Comparison of ENCODE assay signal across 8 cellular contexts in genomic region chr22:25448435-25449051, GRCh38.
DNase-seq lines count a peak whose midpoint lies in the region; ATAC-seq, FAIRE-seq and TF ChIP-seq lines count a peak whose summit lies in the region.

No MANE protein-coding gene starts in this region.

- no peaks in the 10 kb centered on the region for H4K20me1 ChIP-seq in SK-N-SH (ENCODE audit: insufficient read depth)

- no peak for TF ChIP-seq RAD21 in SK-N-SH (IDR thresholded peaks at IDR 0.05; ENCODE audit: low read length)

- H3K9me3 ChIP-seq in SK-N-SH (no peaks in the 10 kb centered on the region), mucosa of descending colon (no peaks in the 10 kb centered on the region)

- no peaks in the 10 kb centered on the region for H3K27me3 ChIP-seq in H7 (ENCODE audit: control insufficient read depth, insufficient read depth, low read length)
- no peaks in the 10 kb centered on the region for H3K27me3 ChIP-seq in SK-N-SH (ENCODE audit: insufficient read depth)

- no peak for FAIRE-seq in D721Med (lab: Jason Lieb, UNC)

- intact Hi-C loops in mucosa of descending colon (cut with DNase I, micrococcal nuclease): no loop called here

- H3K4me1 ChIP-seq in SK-N-SH (ENCODE audit: control insufficient read depth in 1 of 2, insufficient read depth in 2 of 2, low read depth in 1 of 2, low read length in 1 of 2) (peaks cover 0 to 2% of the 10 kb centered on the region in 2 experiments; a peak in 1 of 4 replicates), mucosa of descending colon (ENCODE audit: low read depth) (peaks cover 20% of the 10 kb centered on the region)

- H3K4me2 ChIP-seq in SK-N-SH: peak overlapping the region; percentile 77

- peak overlapping the region; percentile 99 for H3K4me3 Mint-ChIP-seq in endothelial cell (ENCODE audit: unreplicated experiment)

- H3K36me3 ChIP-seq in H7 (replicated peaks; ENCODE audit: control insufficient read depth, insufficient read depth, low read length): peaks cover under 1% of the 10 kb centered on the region
- H3K36me3 ChIP-seq in SK-N-SH (replicated peaks in 1 of 2; ENCODE audit: control insufficient read depth in 1 of 2, insufficient read depth in 2 of 2, low read length in 1 of 2): no peaks in the 10 kb centered on the region
- no peaks in the 10 kb centered on the region for H3K36me3 ChIP-seq in mucosa of descending colon (ENCODE audit: low read depth)

- peaks cover under 1% of the 10 kb centered on the region for H3K27me3 Mint-ChIP-seq in endothelial cell (ENCODE audit: unreplicated experiment)

- no peak for TF ChIP-seq EP300 in SK-N-SH (IDR thresholded peaks at IDR 0.05; ENCODE audit: borderline replicate concordance in 1 of 2, low read depth in 1 of 2, low read length in 1 of 2)

- H3K27ac ChIP-seq in SK-N-SH (ENCODE audit: low read depth in 2 of 2, low read length in 1 of 2): peak overlapping the region; percentile 30 to 63

- H3K79me2 ChIP-seq in SK-N-SH (ENCODE audit: insufficient read depth): peaks cover 41% of the 10 kb centered on the region

- ATAC-seq in mucosa of descending colon (peak; percentile 18), HG03139 (IDR thresholded peaks at IDR 0.05; ENCODE audit: unreplicated experiment) (no peak)

- no peaks in the 10 kb centered on the region for H3F3A ChIP-seq in SK-N-SH (replicated peaks; ENCODE audit: insufficient read depth)

- H3K36me3 Mint-ChIP-seq in endothelial cell (ENCODE audit: low read depth, unreplicated experiment): peaks cover under 1% of the 10 kb centered on the region

- CTCF ChIA-PET in SK-N-SH (lab: Yijun Ruan, JAX): interaction anchor here (1.7 kb wide), 2 partner anchors 27 to 265 kb away, joined by 4 to 6 read pairs; no protein-coding TSS in a partner anchor

- no peak overlapping the region for H3K27ac Mint-ChIP-seq in endothelial cell (ENCODE audit: unreplicated experiment)

- peak overlapping the region; percentile 75 for H3K9ac ChIP-seq in SK-N-SH

- peak overlapping the region; percentile 84 for H2AFZ ChIP-seq in SK-N-SH (ENCODE audit: low read depth)

- 2% methylated on average over 7 of the region's 16 CpGs for WGBS in SK-N-SH (ENCODE audit: low lambda C conversion rate)

- H3K9me3 Mint-ChIP-seq in endothelial cell (ENCODE audit: unreplicated experiment): no peaks in the 10 kb centered on the region

- POLR2A ChIA-PET in SK-N-SH (lab: Yijun Ruan, JAX): no interaction called here

- H3K4me1 Mint-ChIP-seq in endothelial cell (ENCODE audit: unreplicated experiment): peaks cover 9% of the 10 kb centered on the region

- no peaks in the 10 kb centered on the region for H3K9me2 ChIP-seq in SK-N-SH

- H3K4me3 ChIP-seq in H7 (ENCODE audit: insufficient read depth, low read depth, low read length): peak overlapping the region; percentile 69
- peak overlapping the region; percentile 66 to 73 for H3K4me3 ChIP-seq in SK-N-SH (ENCODE audit: low read depth in 2 of 2, low read length in 1 of 2)
- H3K4me3 ChIP-seq in mucosa of descending colon: peak overlapping the region; percentile 47

- TF ChIP-seq CTCF in SK-N-SH (IDR thresholded peaks at IDR 0.05) (no peak), endothelial cell (IDR thresholded peaks at IDR 0.05; ENCODE audit: unreplicated experiment) (no peak), mucosa of descending colon (IDR thresholded peaks at IDR 0.05) (no peak), D721Med (IDR thresholded peaks at IDR 0.05; ENCODE audit: insufficient read depth, missing control alignments) (no peak)

- DNase-seq in ELF-1 (ENCODE audit: low read depth, low spot score) (peak; percentile 35), H7 (peak; percentile 61), SK-N-SH (peak; percentile 41), endothelial cell (ENCODE audit: low spot score) (no peak), mucosa of descending colon (peak in 2 of 3 donors; percentile 16 to 40), activated gamma-delta T cell treated with Interleukin-2 at 50 U/mL for 16 hours (no peak), D721Med (ENCODE audit: insufficient read length, low spot score) (no peak)

TF ChIP-seq in SK-N-SH, 30 proteins besides CTCF, POLR2A, EP300 and RAD21:
- TF ChIP-seq NRF1 (IDR thresholded peaks at IDR 0.05; ENCODE audit: low read depth, low read length) (no peak), MXI1 (IDR thresholded peaks at IDR 0.05; ENCODE audit: low read depth, low read length) (no peak), ELF1 (IDR thresholded peaks at IDR 0.05) (no peak), RCOR1 (IDR thresholded peaks at IDR 0.05; ENCODE audit: low read length) (no peak), EZH2phosphoT487 (IDR thresholded peaks at IDR 0.05; ENCODE audit: borderline replicate concordance, low read depth) (no peak), PBX3 (IDR thresholded peaks at IDR 0.05) (no peak), FOXJ3 (CRISPR knock-in tag; IDR thresholded peaks at IDR 0.05) (no peak), MAX (IDR thresholded peaks at IDR 0.05; ENCODE audit: low read depth) (no peak), REST (IDR thresholded peaks at IDR 0.05; ENCODE audit: low read depth, low read length) (no peak), USF1 (IDR thresholded peaks at IDR 0.05; ENCODE audit: borderline replicate concordance, low read depth) (no peak), GATA2 (CRISPR knock-in tag; IDR thresholded peaks at IDR 0.05) (no peak), RXRA (IDR thresholded peaks at IDR 0.05; ENCODE audit: borderline replicate concordance, low read depth) (no peak), ZBTB33 (IDR thresholded peaks at IDR 0.05; ENCODE audit: borderline replicate concordance, low read depth) (no peak)

Comparison
In these comparisons a context has a peak if more than half of its experiments do, and no peak if none do; other contexts are left out.
1. DNase-seq: peak in ELF-1 (single experiment), H7 (single experiment), SK-N-SH (single experiment) and mucosa of descending colon (2 of 3); none in endothelial cell (single experiment), activated gamma-delta T cell treated with Interleukin-2 at 50 U/mL for 16 hours (single experiment) and D721Med (single experiment).
2. Peak in every context shown above with its lines, with median percentiles within 50 percentile points of each other: H3K4me3 ChIP-seq.